Comparison of ENCODE assay signal across 1 cellular context in the genomic region with DNA sequence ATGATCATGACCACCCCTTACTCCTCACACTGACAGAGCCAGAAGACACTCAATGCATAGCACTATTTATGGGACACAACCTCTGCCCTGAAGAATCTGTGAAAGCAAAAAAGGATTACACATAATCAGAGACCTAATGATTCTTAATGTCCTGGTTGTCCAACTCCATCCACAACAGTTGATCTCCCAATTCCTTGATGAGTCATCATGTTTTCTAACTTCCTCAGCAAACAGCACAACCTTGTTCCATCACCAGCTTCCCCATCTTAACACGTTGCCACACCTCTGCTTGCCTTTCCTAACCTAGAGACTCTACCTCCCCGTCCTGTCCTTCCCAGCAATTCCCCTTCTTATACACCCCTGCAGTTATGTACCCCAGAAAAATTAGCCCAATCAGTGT.
TF ChIP-seq lines count a peak whose summit lies in the region.

No MANE protein-coding gene starts in this region.

TF ChIP-seq in HepG2, 621 proteins besides CTCF, POLR2A, EP300 and RAD21:
- TF ChIP-seq KDM2A (CRISPR knock-in tag; IDR thresholded peaks at IDR 0.05; ENCODE audit: borderline replicate concordance, low read depth): no peak
- TF ChIP-seq, protein P1, sequence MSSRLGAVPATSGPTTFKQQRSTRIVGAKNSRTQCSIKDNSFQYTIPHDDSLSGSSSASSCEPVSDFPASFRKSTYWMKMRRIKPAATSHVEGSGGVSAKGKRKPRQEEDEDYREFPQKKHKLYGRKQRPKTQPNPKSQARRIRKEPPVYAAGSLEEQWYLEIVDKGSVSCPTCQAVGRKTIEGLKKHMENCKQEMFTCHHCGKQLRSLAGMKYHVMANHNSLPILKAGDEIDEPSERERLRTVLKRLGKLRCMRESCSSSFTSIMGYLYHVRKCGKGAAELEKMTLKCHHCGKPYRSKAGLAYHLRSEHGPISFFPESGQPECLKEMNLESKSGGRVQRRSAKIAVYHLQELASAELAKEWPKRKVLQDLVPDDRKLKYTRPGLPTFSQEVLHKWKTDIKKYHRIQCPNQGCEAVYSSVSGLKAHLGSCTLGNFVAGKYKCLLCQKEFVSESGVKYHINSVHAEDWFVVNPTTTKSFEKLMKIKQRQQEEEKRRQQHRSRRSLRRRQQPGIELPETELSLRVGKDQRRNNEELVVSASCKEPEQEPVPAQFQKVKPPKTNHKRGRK (CRISPR knock-in tag; IDR thresholded peaks at IDR 0.05): no peak
- TF ChIP-seq, protein P2, sequence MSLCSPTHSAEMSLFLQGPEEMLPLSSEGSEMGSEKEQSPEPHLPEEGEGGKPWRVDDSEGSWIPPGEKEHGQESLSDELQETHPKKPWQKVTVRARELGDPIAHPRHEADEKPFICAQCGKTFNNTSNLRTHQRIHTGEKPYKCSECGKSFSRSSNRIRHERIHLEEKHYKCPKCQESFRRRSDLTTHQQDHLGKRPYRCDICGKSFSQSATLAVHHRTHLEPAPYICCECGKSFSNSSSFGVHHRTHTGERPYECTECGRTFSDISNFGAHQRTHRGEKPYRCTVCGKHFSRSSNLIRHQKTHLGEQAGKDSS (CRISPR knock-in tag; IDR thresholded peaks at IDR 0.05; ENCODE audit: borderline replicate concordance, low read depth): no peak
- TF ChIP-seq MAFK (conservative IDR thresholded peaks at IDR 0.05 in 1 of 2, IDR thresholded peaks at IDR 0.05 in 1 of 2; ENCODE audit: low read length in 2 of 2): peak; percentile 65 to 76
- TF ChIP-seq CREB1 (IDR thresholded peaks at IDR 0.05): peak; percentile 8; the same call in 1 of the 2 replicates
- TF ChIP-seq CREB1 (CRISPR knock-in tag; IDR thresholded peaks at IDR 0.05): no peak
- peak; percentile 70 for TF ChIP-seq MAFF (IDR thresholded peaks at IDR 0.05; ENCODE audit: low read depth, low read length)
- TF ChIP-seq KLF6 (CRISPR knock-in tag; IDR thresholded peaks at IDR 0.05): no peak
- no peak for TF ChIP-seq RELA (CRISPR knock-in tag; IDR thresholded peaks at IDR 0.05)
TF ChIP-seq in HepG2: peak in this region for 3.
